1 cellular context compared by ENCODE assay signal in genomic region chr14:24271134-24271833, GRCh38.
TF ChIP-seq lines count a peak whose summit lies in the region.

RABGGTA (minus strand) TSS chr14:24271597; CDS start chr14:24271115, 482 bp downstream.

TF ChIP-seq in HepG2, 621 proteins besides CTCF, POLR2A, EP300 and RAD21 (continued from another document):
- no peak for TF ChIP-seq CHD4 (IDR thresholded peaks at IDR 0.05; ENCODE audit: borderline replicate concordance, low read length)
- TF ChIP-seq THAP11 (CRISPR knock-in tag; IDR thresholded peaks at IDR 0.05): peak; percentile 97
- peak; percentile 80; the same call in 1 of the 2 replicates for TF ChIP-seq PLSCR1 (CRISPR knock-in tag; IDR thresholded peaks at IDR 0.05; ENCODE audit: borderline replicate concordance)
- TF ChIP-seq SP1 (IDR thresholded peaks at IDR 0.05): no peak
- peak; percentile 65 for TF ChIP-seq SP1 (CRISPR knock-in tag; IDR thresholded peaks at IDR 0.05)
- peak; percentile 95 for TF ChIP-seq HIVEP1 (CRISPR knock-in tag; IDR thresholded peaks at IDR 0.05)
- peak; percentile 98 for TF ChIP-seq ZNF564 (CRISPR knock-in tag; IDR thresholded peaks at IDR 0.05)
- TF ChIP-seq AHDC1 (CRISPR knock-in tag; IDR thresholded peaks at IDR 0.05; ENCODE audit: borderline replicate concordance): no peak
- TF ChIP-seq FLYWCH1 (CRISPR knock-in tag; IDR thresholded peaks at IDR 0.05): peak; percentile 97
- TF ChIP-seq SOX5 (CRISPR knock-in tag; IDR thresholded peaks at IDR 0.05; ENCODE audit: borderline replicate concordance): peak; percentile 89
- peak; percentile 87 for TF ChIP-seq FOXK1 (CRISPR knock-in tag; IDR thresholded peaks at IDR 0.05; ENCODE audit: borderline replicate concordance, low read depth)
- TF ChIP-seq JDP2 (CRISPR knock-in tag; IDR thresholded peaks at IDR 0.05; ENCODE audit: borderline replicate concordance): peak; percentile 75
- peak; percentile 69 for TF ChIP-seq FOXJ3 (CRISPR knock-in tag; IDR thresholded peaks at IDR 0.05; ENCODE audit: borderline replicate concordance)
- TF ChIP-seq HDAC6 (IDR thresholded peaks at IDR 0.05; ENCODE audit: low read depth, low read length): no peak
- TF ChIP-seq ZNF646 (CRISPR knock-in tag; IDR thresholded peaks at IDR 0.05): peak; percentile 59
- TF ChIP-seq E2F5 (CRISPR knock-in tag; conservative IDR thresholded peaks at IDR 0.05): peak; percentile 91
- TF ChIP-seq ZFAT (CRISPR knock-in tag; conservative IDR thresholded peaks at IDR 0.05): peak; percentile 92; the same call in 1 of the 2 replicates
- peak; percentile 99 for TF ChIP-seq TBP (CRISPR knock-in tag; IDR thresholded peaks at IDR 0.05)
- TF ChIP-seq KLF13 (CRISPR knock-in tag; IDR thresholded peaks at IDR 0.05): 0 out of 2 replicates have a peak, but pooled peaks have one; percentile 32
- no peak for TF ChIP-seq ATM (IDR thresholded peaks at IDR 0.05; ENCODE audit: borderline replicate concordance)
- TF ChIP-seq HES4 (CRISPR knock-in tag; IDR thresholded peaks at IDR 0.05; ENCODE audit: borderline replicate concordance): peak; percentile 88
- peak; percentile 100 for TF ChIP-seq TARDBP (CRISPR knock-in tag; IDR thresholded peaks at IDR 0.05)
- TF ChIP-seq TFDP2 (CRISPR knock-in tag; IDR thresholded peaks at IDR 0.05): peak; percentile 97
- TF ChIP-seq ZNF333 (CRISPR knock-in tag; IDR thresholded peaks at IDR 0.05; ENCODE audit: borderline replicate concordance): peak; percentile 97
- TF ChIP-seq ZFP1 (CRISPR knock-in tag; IDR thresholded peaks at IDR 0.05): peak; percentile 94
- peak; percentile 100 for TF ChIP-seq ZNF574 (CRISPR knock-in tag; IDR thresholded peaks at IDR 0.05)
- TF ChIP-seq NFIB (CRISPR knock-in tag; IDR thresholded peaks at IDR 0.05; ENCODE audit: borderline replicate concordance): no peak
- peak; percentile 99 for TF ChIP-seq ZNF605 (CRISPR knock-in tag; IDR thresholded peaks at IDR 0.05)
- TF ChIP-seq HNF4G (IDR thresholded peaks at IDR 0.05; ENCODE audit: borderline replicate concordance, low read depth, low read length): peak; percentile 40; the same call in 1 of the 2 replicates
- TF ChIP-seq HNF4G (CRISPR knock-in tag; IDR thresholded peaks at IDR 0.05; ENCODE audit: borderline replicate concordance, low read depth): peak; percentile 89; the same call in 1 of the 2 replicates
- peak; percentile 85 for TF ChIP-seq JUND (CRISPR knock-in tag; IDR thresholded peaks at IDR 0.05)
- TF ChIP-seq SRSF1 (optimal IDR thresholded peaks at IDR 0.05; ENCODE audit: low read depth, low read length): peak; percentile 98
- TF ChIP-seq RORA (CRISPR knock-in tag; IDR thresholded peaks at IDR 0.05): no peak; the same call in 1 of the 2 replicates
- TF ChIP-seq SETDB1 (CRISPR knock-in tag; IDR thresholded peaks at IDR 0.05; ENCODE audit: borderline replicate concordance): no peak
- no peak for TF ChIP-seq ZFP82 (CRISPR knock-in tag; IDR thresholded peaks at IDR 0.05; ENCODE audit: borderline replicate concordance)
- peak; percentile 100 for TF ChIP-seq SPEN (CRISPR knock-in tag; IDR thresholded peaks at IDR 0.05; ENCODE audit: low read depth)
